Comparison of ENCODE assay signal across 1 cellular context in genomic region chr1:226606311-226607267, GRCh38.
TF ChIP-seq lines count a peak whose summit lies in the region.

No MANE protein-coding gene starts in this region.

TF ChIP-seq in H1, 55 proteins besides CTCF, POLR2A, EP300 and RAD21:
- TF ChIP-seq CREB1 (IDR thresholded peaks at IDR 0.05) (no peak), TBP (IDR thresholded peaks at IDR 0.05; ENCODE audit: low read depth, low read length) (no peak), CEBPB (IDR thresholded peaks at IDR 0.05; ENCODE audit: low read depth, low read length) (no peak), KDM1A (IDR thresholded peaks at IDR 0.05; ENCODE audit: borderline replicate concordance, low read length) (no peak), SAP30 (IDR thresholded peaks at IDR 0.05; ENCODE audit: insufficient read depth, insufficient replicate concordance, low read length) (no peak), RFX5 (IDR thresholded peaks at IDR 0.05; ENCODE audit: borderline replicate concordance, low read depth, low read length) (no peak), SUZ12 (IDR thresholded peaks at IDR 0.05; ENCODE audit: low read length) (no peak), BCL11A (IDR thresholded peaks at IDR 0.05; ENCODE audit: low read depth in 2 of 2, low read length in 2 of 2) (no peak), SP1 (IDR thresholded peaks at IDR 0.05; ENCODE audit: low read depth, low read length) (no peak)
